ENCODE assay signal across 8 cellular contexts in genomic region chr1:75616436-75617433, GRCh38. TPM values are rescaled to one million over a fixed set of nuclear protein-coding genes. Genes with fewer than 3 reads are reported as not detected.
DNase-seq lines count a peak whose midpoint lies in the region; ATAC-seq, FAIRE-seq and TF ChIP-seq lines count a peak whose summit lies in the region.

No MANE protein-coding gene starts in this region.

- intact Hi-C loops in MCF 10A (cut with micrococcal nuclease): no loop called here
- intact Hi-C loops in HepG2 (cut with micrococcal nuclease; ENCODE audit: unreplicated experiment): loop anchor here (1.0 kb wide), 1 partner anchor 61 kb away; no protein-coding TSS in a partner anchor
- intact Hi-C loops in transverse colon (cut with DNase I; ENCODE audit: low total_unique reads): no loop called here

- CTCF ChIA-PET in MCF 10A (lab: Yijun Ruan, JAX) (interaction anchor here (0.6 to 1.3 kb wide), 3 partner anchors 14 to 351 kb away, joined by 3 to 6 read pairs (median 5); no protein-coding TSS in a partner anchor), HepG2 (lab: Yijun Ruan, JAX; ENCODE audit: low intra/inter-chr PET ratio, low total read pairs) (no interaction called here)

- peak overlapping the region; percentile 32; the same call in 1 of the 2 replicates for H3K9ac ChIP-seq in HepG2 (ENCODE audit: insufficient read depth, low read depth, low read length)

- H3K27ac Mint-ChIP-seq in activated T-cell treated with anti-CD3 and anti-CD28 coated beads, Interleukin-2, amount 50 U/mL, for 72 hours: no peak overlapping the region
- H3K27ac Mint-ChIP-seq in MCF 10A (ENCODE audit: low read depth, unreplicated experiment): no peak overlapping the region

- H3K4me1 ChIP-seq in HepG2 (ENCODE audit: insufficient read depth, low read length) (peaks cover 13% of the 10 kb centered on the region), transverse colon (peaks cover 10 to 22% (median 21%) of the 10 kb centered on the region in 4 donors)

- H3K4me2 ChIP-seq in HepG2 (ENCODE audit: low read depth, low read length): peak overlapping the region; percentile 98

- POLR2A ChIA-PET in MCF 10A (lab: Yijun Ruan, JAX) (no interaction called here), HepG2 (lab: Yijun Ruan, JAX) (no interaction called here)

- no peak overlapping the region for H2AFZ ChIP-seq in HepG2 (ENCODE audit: low read length)

- BruUV-seq in MCF 10A (replicated peaks; lab: Mats Ljungman, UMichigan) (no TSS peak), HepG2 (replicated peaks; lab: Mats Ljungman, UMichigan) (no TSS peak)

- TF ChIP-seq CTCF in MCF 10A (IDR thresholded peaks at IDR 0.05; ENCODE audit: unreplicated experiment) (no peak), HepG2 (CRISPR knock-in tag; IDR thresholded peaks at IDR 0.05) (no peak), transverse colon (IDR thresholded peaks at IDR 0.05) (no peak)

- H3K4me3 ChIP-seq in HepG2 (replicated peaks in 1 of 3; ENCODE audit: insufficient read depth in 1 of 3, low read depth in 2 of 3, low read length in 3 of 3) (peak overlapping the region; percentile 50 to 81 (median 78)), transverse colon (peak overlapping the region in 3 of 4 donors; percentile 28 to 54 (median 32))

- no peaks in the 10 kb centered on the region for H3K36me3 ChIP-seq in HepG2 (replicated peaks in 1 of 2; ENCODE audit: control insufficient read depth in 1 of 2, insufficient read depth in 2 of 2, low read length in 2 of 2)
- no peaks in the 10 kb centered on the region for H3K36me3 ChIP-seq in transverse colon

- H3K9me3 Mint-ChIP-seq in activated T-cell treated with anti-CD3 and anti-CD28 coated beads, Interleukin-2, amount 50 U/mL, for 72 hours: peaks cover 0 to 3% of the 10 kb centered on the region in 2 donors
- H3K9me3 Mint-ChIP-seq in MCF 10A (ENCODE audit: unreplicated experiment): no peaks in the 10 kb centered on the region

- TF ChIP-seq POLR2A in HepG2 (IDR thresholded peaks at IDR 0.05; ENCODE audit: insufficient read depth in 1 of 2, low read depth in 2 of 2, low read length in 2 of 2) (no peak), transverse colon (IDR thresholded peaks at IDR 0.05) (no peak)

- H3K4me1 Mint-ChIP-seq in activated T-cell treated with anti-CD3 and anti-CD28 coated beads, Interleukin-2, amount 50 U/mL, for 72 hours (ENCODE audit: low read depth): peaks cover 17% of the 10 kb centered on the region
- H3K4me1 Mint-ChIP-seq in MCF 10A (ENCODE audit: insufficient read depth, unreplicated experiment): peaks cover 6% of the 10 kb centered on the region

- no peak for FAIRE-seq in HepG2 (lab: Jason Lieb, UNC)

- no peak for TF ChIP-seq RAD21 in HepG2 (CRISPR knock-in tag; IDR thresholded peaks at IDR 0.05)

- H3K27me3 ChIP-seq in HepG2 (ENCODE audit: control insufficient read depth in 1 of 2, insufficient read depth in 2 of 2, low read length in 2 of 2): peaks cover 0 to 2% of the 10 kb centered on the region in 2 experiments; a peak in 1 of 5 replicates
- H3K27me3 ChIP-seq in transverse colon: peaks cover 67% of the 10 kb centered on the region

- no peak for DNase-seq in activated T-cell treated with anti-CD3 and anti-CD28 coated beads, Interleukin-2, amount 50 U/mL, for 72 hours
- DNase-seq in activated T-cell treated with anti-CD3 and anti-CD28 coated beads, Interleukin-2, amount 50 U/mL, for 48 hours: no peak
- no peak for DNase-seq in MCF 10A (ENCODE audit: unreplicated experiment)
- DNase-seq in HepG2 (ENCODE audit: low spot score): no peak
- no peak for DNase-seq in transverse colon
- no peak for DNase-seq in CD1c-positive myeloid dendritic cell (ENCODE audit: extremely low spot score)

- ATAC-seq in activated T-cell treated with anti-CD3 and anti-CD28 coated beads, Interleukin-2, amount 50 U/mL, for 72 hours (replicated peaks in 1 of 2): no peak
- peak; percentile 19 for ATAC-seq in HepG2
- ATAC-seq in HG03039 (IDR thresholded peaks at IDR 0.05; ENCODE audit: unreplicated experiment): no peak
- no peak for ATAC-seq in GM21717 (IDR thresholded peaks at IDR 0.05; ENCODE audit: unreplicated experiment)

- peak overlapping the region; percentile 52 to 63 for H3K4me3 Mint-ChIP-seq in activated T-cell treated with anti-CD3 and anti-CD28 coated beads, Interleukin-2, amount 50 U/mL, for 72 hours
- peak overlapping the region; percentile 64 for H3K4me3 Mint-ChIP-seq in MCF 10A (ENCODE audit: unreplicated experiment)

- no peaks in the 10 kb centered on the region for H4K20me1 ChIP-seq in HepG2 (ENCODE audit: insufficient read depth, low read length)

- in situ Hi-C loops in HepG2 (cut with HindIII; ENCODE audit: extremely low pct_ligation_motif_present, low pct_unique_long_range_greater_than_20kb) (no loop called here), transverse colon (cut with MboI; ENCODE audit: low pct_ligation_motif_present in 1 of 4, low pct_unique_long_range_greater_than_20kb in 1 of 4, low sequenced_read_pairs in 3 of 4) (no loop called here)

- WGBS in HepG2 (ENCODE audit: low lambda C conversion rate): 49% methylated on average over 31 of the region's 39 CpGs
- 16 to 21% methylated on average over 9 to 27 of the region's 39 CpGs for WGBS in transverse colon (ENCODE audit: low coverage in 1 of 2), 2 donors

- TF ChIP-seq EP300 in HepG2 (IDR thresholded peaks at IDR 0.05; ENCODE audit: low read depth in 2 of 2, low read length in 2 of 2) (no peak), HepG2 (CRISPR knock-in tag; IDR thresholded peaks at IDR 0.05; ENCODE audit: borderline replicate concordance) (no peak), transverse colon (IDR thresholded peaks at IDR 0.05; ENCODE audit: low read depth) (no peak)

- peaks cover 0 to 2% of the 10 kb centered on the region in 2 donors for H3K36me3 Mint-ChIP-seq in activated T-cell treated with anti-CD3 and anti-CD28 coated beads, Interleukin-2, amount 50 U/mL, for 72 hours (ENCODE audit: insufficient read depth in 2 of 2)
- H3K36me3 Mint-ChIP-seq in MCF 10A (ENCODE audit: insufficient read depth, unreplicated experiment): no peaks in the 10 kb centered on the region

- no peaks in the 10 kb centered on the region for H3K79me2 ChIP-seq in HepG2 (ENCODE audit: insufficient read depth, low read length)

- H3K27me3 Mint-ChIP-seq in activated T-cell treated with anti-CD3 and anti-CD28 coated beads, Interleukin-2, amount 50 U/mL, for 72 hours (ENCODE audit: low read depth): peaks cover 89% of the 10 kb centered on the region
- peaks cover 54% of the 10 kb centered on the region for H3K27me3 Mint-ChIP-seq in MCF 10A (ENCODE audit: insufficient read depth, unreplicated experiment)

- H3K9me3 ChIP-seq in HepG2 (ENCODE audit: low read length) (no peaks in the 10 kb centered on the region), transverse colon (no peaks in the 10 kb centered on the region)

- H3K27ac ChIP-seq in HepG2 (ENCODE audit: extremely low read length, insufficient read depth, low read length): no peak overlapping the region
- no peak overlapping the region for H3K27ac ChIP-seq in transverse colon

TF ChIP-seq in HepG2, 621 proteins besides CTCF, POLR2A, EP300 and RAD21 (continues in another document):
- no peak for TF ChIP-seq ZNF431 (CRISPR knock-in tag; IDR thresholded peaks at IDR 0.05; ENCODE audit: borderline replicate concordance, low read depth)

RNA-seq across cellular contexts. Expression of gene SLC44A5, which starts 5.8 kb away (rescaled TPM):
- total RNA-seq in activated T-cell treated with anti-CD3 and anti-CD28 coated beads, Interleukin-2, amount 50 U/mL, for 72 hours: under 1 TPM in 1 of 2 donors, not detected in 1; 0.70 TPM
- total RNA-seq in MCF 10A (2022): 11.6 and 14.3 TPM in 2 replicates
- 4.2 and 8.0 TPM in 2 replicates for total RNA-seq in HepG2 (2016; rRNA removed; fragmentation: Illumina TruSeq; extraction: Trizol)
- 0.51 and 0.53 TPM in 2 replicates for total RNA-seq in HepG2 (2016; cell fraction: cytosol; rRNA removed; fragmentation: Illumina TruSeq; extraction: Trizol; ENCODE audit: low read depth)
- total RNA-seq in HepG2 (2016; cell fraction: insoluble cytoplasmic fraction; rRNA removed; fragmentation: Illumina TruSeq; extraction: Trizol): 4.4 and 7.0 TPM in 2 replicates
- 1.7 and 1.9 TPM in 2 replicates for total RNA-seq in HepG2 (2016; cell fraction: membrane; rRNA removed; fragmentation: Illumina TruSeq; extraction: Trizol)
- total RNA-seq in HepG2 (2016; cell fraction: nucleus; rRNA removed; fragmentation: Illumina TruSeq; extraction: Trizol): 16.7 and 16.8 TPM in 2 replicates
- 13.9 and 16.0 TPM in 2 replicates for polyA plus RNA-seq in HepG2 (2011; rRNA removed)
- polyA plus RNA-seq in HepG2 (2011; cell fraction: cytosol; rRNA removed): 2.1 and 3.7 TPM in 2 replicates
- polyA plus RNA-seq in HepG2 (2011; cell fraction: nucleus; rRNA removed): 19.2 and 22.9 TPM in 2 replicates
- polyA plus RNA-seq in HepG2 (2012): 7.3 and 10.1 TPM in 2 replicates
- 0.14 and 0.25 TPM in 2 replicates for polyA plus RNA-seq in HepG2 (2016; cell fraction: cytosol; fragmentation: Illumina TruSeq; extraction: Trizol; ENCODE audit: low read depth)
- 2.9 and 3.0 TPM in 2 replicates for polyA plus RNA-seq in HepG2 (2016; cell fraction: insoluble cytoplasmic fraction; fragmentation: Illumina TruSeq; extraction: Trizol; ENCODE audit: low read depth)
- 0.68 and 0.98 TPM in 2 replicates for polyA plus RNA-seq in HepG2 (2016; cell fraction: membrane; fragmentation: Illumina TruSeq; extraction: Trizol; ENCODE audit: low read depth)
- 26.7 and 30.5 TPM in 2 replicates for polyA plus RNA-seq in HepG2 (2016; cell fraction: nucleus; fragmentation: Illumina TruSeq; extraction: Trizol; ENCODE audit: insufficient read depth, low read depth)
- polyA minus RNA-seq in HepG2 (2011; rRNA and poly(A)+ RNA removed; ENCODE audit: low replicate concordance): 0.05 and 6.4 TPM in 2 replicates
- 2.3 and 3.2 TPM in 2 replicates for polyA minus RNA-seq in HepG2 (2011; cell fraction: cytosol; rRNA and poly(A)+ RNA removed)
- polyA minus RNA-seq in HepG2 (2011; cell fraction: nucleus; rRNA and poly(A)+ RNA removed): 32.9 and 33.2 TPM in 2 replicates
- total RNA-seq in transverse colon: 1 to 10 TPM in 3 of 4 donors, not detected in 1; 2.2 to 5.2 (median 3.3) TPM
